Comparison of ENCODE assay signal across 37 cellular contexts in genomic region chr15:48317221-48317620, GRCh38.
"Had no signal": no experiment of that assay in that cellular context is flagged by ENCODE, and none has a peak within 500 bp of the region (broad histone marks: within the 10 kb centered on the region; RNA-seq: fewer than 3 reads in every experiment).

No MANE protein-coding gene starts in this region.

- H3K4me3 ChIP-seq: MG63, Peyer's patch had no signal

- ATAC-seq: activated CD8-positive, alpha-beta T cell treated with anti-CD3 and anti-CD28 coated beads for 36 hours; activated T-cell treated with anti-CD3 and anti-CD28 coated beads, Interleukin-2, amount 50 U/mL, for 72 hours; activated T-helper 17 cell treated with anti-CD3 and anti-CD28 coated beads, Interleukin-2, amount 50 U/mL, for 72 hours; PC-3; Right ventricle myocardium inferior; SK-N-SH treated with all-trans-retinoic acid at 6 μM for 48 hours; T-cell had no signal

- H3K4me3 Mint-ChIP-seq: activated CD8-positive, alpha-beta T cell treated with anti-CD3 and anti-CD28 coated beads for 36 hours; activated naive CD8-positive, alpha-beta T cell treated with anti-CD3 and anti-CD28 coated beads for 36 hours; activated T-cell treated with anti-CD3 and anti-CD28 coated beads, Interleukin-2, amount 50 U/mL, for 72 hours; activated T-helper 17 cell treated with anti-CD3 and anti-CD28 coated beads, Interleukin-2, amount 50 U/mL, for 72 hours; IgD-negative memory B cell; T-cell had no signal

- H3K27me3 Mint-ChIP-seq: activated naive CD8-positive, alpha-beta T cell treated with anti-CD3 and anti-CD28 coated beads for 36 hours; IgD-negative memory B cell had no signal

- DNase-seq: activated CD4-positive, alpha-beta T cell treated with anti-CD3 and anti-CD28 coated beads for 1 hour; activated CD4-positive, alpha-beta T cell treated with anti-CD3 and anti-CD28 coated beads for 48 hours; activated CD4-positive, alpha-beta T cell treated with anti-CD3 and anti-CD28 coated beads, Interleukin-2, amount 50 U/mL, for 4 hours; activated CD4-positive, CD25-positive, alpha-beta regulatory T cell; activated CD8-positive, alpha-beta T cell treated with anti-CD3 and anti-CD28 coated beads for 36 hours; activated effector memory CD4-positive, alpha-beta T cell treated with anti-CD3 and anti-CD28 coated beads, Interleukin-2, amount 50 U/mL, for 16 hours; activated naive CD4-positive, alpha-beta T cell; activated naive CD4-positive, alpha-beta T cell treated with anti-CD3 and anti-CD28 coated beads, Interleukin-2, amount 50 U/mL, for 16 hours; activated naive CD8-positive, alpha-beta T cell treated with anti-CD3 and anti-CD28 coated beads for 36 hours; activated T-cell treated with anti-CD3 and anti-CD28 coated beads, Interleukin-2, amount 50 U/mL, for 1 hour; activated T-cell treated with anti-CD3 and anti-CD28 coated beads, Interleukin-2, amount 50 U/mL, for 72 hours; amniotic stem cell; aorta; brain microvascular endothelial cell; Karpas-422; KBM-7; MG63; NCI-H1048; NCI-H1105 treated with DMSO at 0.1 percent for 48 hours; NCI-H1436; NCI-H1694; NCI-H1930; NCI-H2081 treated with DMSO at 0.1 percent for 48 hours; NCI-H345; NCI-H524 treated with DMSO at 0.1 percent for 48 hours; PC-3; Peyer's patch; RPMI8226; SIG-M5; T-cell; T-helper 2 cell; T-helper 9 cell; WERI-Rb-1 had no signal

- H3K36me3 Mint-ChIP-seq: activated naive CD8-positive, alpha-beta T cell treated with anti-CD3 and anti-CD28 coated beads for 36 hours; T-cell had no signal

- H3K27ac Mint-ChIP-seq: activated CD8-positive, alpha-beta T cell treated with anti-CD3 and anti-CD28 coated beads for 36 hours; activated naive CD8-positive, alpha-beta T cell treated with anti-CD3 and anti-CD28 coated beads for 36 hours; activated T-cell treated with anti-CD3 and anti-CD28 coated beads, Interleukin-2, amount 50 U/mL, for 72 hours; activated T-helper 17 cell treated with anti-CD3 and anti-CD28 coated beads, Interleukin-2, amount 50 U/mL, for 72 hours; T-cell had no signal

- H3K4me1 Mint-ChIP-seq: activated naive CD8-positive, alpha-beta T cell treated with anti-CD3 and anti-CD28 coated beads for 36 hours; activated T-helper 17 cell treated with anti-CD3 and anti-CD28 coated beads, Interleukin-2, amount 50 U/mL, for 72 hours; T-cell had no signal

- H3K36me3 ChIP-seq: brain microvascular endothelial cell, MG63, Peyer's patch, WERI-Rb-1 had no signal

- H3K9me3 Mint-ChIP-seq: activated CD8-positive, alpha-beta T cell treated with anti-CD3 and anti-CD28 coated beads for 36 hours; activated naive CD8-positive, alpha-beta T cell treated with anti-CD3 and anti-CD28 coated beads for 36 hours; activated T-cell treated with anti-CD3 and anti-CD28 coated beads, Interleukin-2, amount 50 U/mL, for 72 hours; activated T-helper 17 cell treated with anti-CD3 and anti-CD28 coated beads, Interleukin-2, amount 50 U/mL, for 72 hours; T-cell had no signal

- H3K27me3 ChIP-seq: brain microvascular endothelial cell, MG63, Peyer's patch had no signal
